In genomic region chr1:202852163-202852904, GRCh38 we compare ENCODE assay signal across 8 cellular contexts. TPM values are rescaled to one million over a fixed set of nuclear protein-coding genes. Genes with fewer than 3 reads are reported as not detected.
DNase-seq lines count a peak whose midpoint lies in the region; ATAC-seq, FAIRE-seq and TF ChIP-seq lines count a peak whose summit lies in the region.

No MANE protein-coding gene starts in this region.

- H3K9me3 Mint-ChIP-seq in HFFc6 = no peaks in the 10 kb centered on the region
- H3K9me3 Mint-ChIP-seq in neural crest cell = no peaks in the 10 kb centered on the region

- H3K27me3 Mint-ChIP-seq in HFFc6 (ENCODE audit: insufficient read depth) (peaks cover 5% of the 10 kb centered on the region), neural crest cell (ENCODE audit: low read depth) (no peaks in the 10 kb centered on the region)

- no peak overlapping the region for H3K4me3 Mint-ChIP-seq in HFFc6
- H3K4me3 Mint-ChIP-seq in neural crest cell = peak overlapping the region; percentile 17

- H3K36me3 Mint-ChIP-seq in HFFc6 (ENCODE audit: low read depth) (no peaks in the 10 kb centered on the region), neural crest cell (ENCODE audit: low read depth) (peaks cover 17% of the 10 kb centered on the region)

- H3K4me1 Mint-ChIP-seq in HFFc6 (ENCODE audit: low read depth) (no peaks in the 10 kb centered on the region), neural crest cell (peaks cover 12% of the 10 kb centered on the region)

- no peak overlapping the region for H3K27ac Mint-ChIP-seq in HFFc6
- no peak overlapping the region for H3K27ac Mint-ChIP-seq in neural crest cell (ENCODE audit: unreplicated experiment)

- no peak for FAIRE-seq in D721Med (lab: Jason Lieb, UNC)

- ATAC-seq in HG03432 (IDR thresholded peaks at IDR 0.05; ENCODE audit: unreplicated experiment) (no peak), HG02571 (IDR thresholded peaks at IDR 0.05; ENCODE audit: unreplicated experiment) (no peak)

- DNase-seq in D721Med (ENCODE audit: insufficient read length, low spot score) (peak; percentile 79), HFFc6 (peak; percentile 52), SK-N-DZ (ENCODE audit: low spot score) (peak; percentile 33), dermis blood vessel endothelial cell (peak; percentile 85), neural crest cell (ENCODE audit: low read depth, low spot score) (peak; percentile 47), NCI-H1105 (lab: John Stamatoyannopoulos, UW) (no peak)

- TF ChIP-seq CTCF in D721Med (IDR thresholded peaks at IDR 0.05; ENCODE audit: insufficient read depth, missing control alignments) (peak; percentile 46), HFFc6 (IDR thresholded peaks at IDR 0.05) (peak; percentile 73), neural crest cell (conservative IDR thresholded peaks at IDR 0.05) (peak; percentile 69)

RNA-seq across cellular contexts. Expression of gene RABIF, which starts 36.6 kb away (rescaled TPM):
- total RNA-seq in HFFc6 (2021; fragmentation: NEBNext Ultra II Directional; extraction: Animal tissue kit (Norgen Biotek cat#: 25700)) = 10 to 100 TPM in 4 of 6 experiments, 1 to 10 TPM in 2; 9.0 to 11.7 (median 10.9) TPM
- 3.4 and 3.6 TPM in 2 replicates for polyA plus RNA-seq in SK-N-DZ (2014; cell fraction: cytosol; rRNA removed)
- 2.0 and 2.5 TPM in 2 replicates for polyA plus RNA-seq in SK-N-DZ (2014; cell fraction: nucleus; rRNA removed)
- total RNA-seq in dermis blood vessel endothelial cell (6.8 and 9.4 TPM in 2 replicates), neural crest cell (13.5 and 14.1 TPM in 2 replicates)

RNA-seq across cellular contexts. Expression of gene PCAT6, which starts 41.6 kb away (rescaled TPM):
- total RNA-seq in HFFc6 (2021; fragmentation: NEBNext Ultra II Directional; extraction: Animal tissue kit (Norgen Biotek cat#: 25700)) = 1 to 10 TPM; 1.7 to 4.0 (median 1.8) TPM
- polyA plus RNA-seq in SK-N-DZ (2014; cell fraction: cytosol; rRNA removed) = 0.97 TPM in 1 of 2 replicates, not detected in the other
- 4.6 TPM in 1 of 2 replicates, not detected in the other for polyA plus RNA-seq in SK-N-DZ (2014; cell fraction: nucleus; rRNA removed)
- total RNA-seq in dermis blood vessel endothelial cell (0.51 TPM in 1 of 2 replicates, not detected in the other), neural crest cell (4.5 and 5.7 TPM in 2 replicates)

RNA-seq across cellular contexts. Expression of gene KDM5B, which starts 44.1 kb away (rescaled TPM):
- total RNA-seq in HFFc6 (2021; fragmentation: NEBNext Ultra II Directional; extraction: Animal tissue kit (Norgen Biotek cat#: 25700)) = 10 to 100 TPM; 48.1 to 65.5 (median 53.5) TPM
- polyA plus RNA-seq in SK-N-DZ (2014; cell fraction: cytosol; rRNA removed) = 20.4 and 25.6 TPM in 2 replicates
- polyA plus RNA-seq in SK-N-DZ (2014; cell fraction: nucleus; rRNA removed) = 16.1 and 22.6 TPM in 2 replicates
- total RNA-seq in dermis blood vessel endothelial cell (76.3 and 89.0 TPM in 2 replicates), neural crest cell (158 TPM in 2 replicates)
